In the genomic region with DNA sequence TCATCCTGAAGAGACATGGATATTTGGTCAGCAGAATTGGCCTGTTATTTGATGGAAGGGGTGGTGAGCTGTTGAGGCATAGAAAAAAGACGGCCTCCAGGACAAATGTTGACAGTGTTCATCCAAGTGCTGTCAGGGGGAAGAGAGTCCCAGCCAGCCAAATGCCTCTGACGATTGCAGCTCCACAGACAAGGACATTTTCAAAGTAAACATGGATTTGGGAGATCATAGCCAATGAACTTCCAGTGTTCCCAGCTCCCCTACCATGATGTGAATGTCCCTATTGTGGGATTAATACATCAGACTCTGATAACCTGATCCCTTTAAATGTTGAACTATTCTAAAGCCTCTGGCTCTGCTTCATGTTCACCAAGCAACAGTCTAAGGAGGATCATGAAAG, we compare ENCODE assay signal across 26 cellular contexts.
"Had no signal": no experiment of that assay in that cellular context is flagged by ENCODE, and none has a peak within 500 bp of the region (broad histone marks: within the 10 kb centered on the region; RNA-seq: fewer than 3 reads in every experiment).

No MANE protein-coding gene starts in this region.

- H3K9me3 ChIP-seq: adrenal gland, ascending aorta, colonic mucosa, esophagus muscularis mucosa, gastrocnemius medialis, left lung, stomach, vagina had no signal

- H3K27ac ChIP-seq: adrenal gland, ascending aorta, brain microvascular endothelial cell, colonic mucosa, gastrocnemius medialis, left lung, vagina had no signal

- H3K4me3 ChIP-seq: adrenal gland, ascending aorta, colonic mucosa, dorsolateral prefrontal cortex, esophagus muscularis mucosa, gastrocnemius medialis, left lung, stomach, vagina had no signal

- ATAC-seq: activated T-helper 17 cell treated with anti-CD3 and anti-CD28 coated beads, Interleukin-2, amount 50 U/mL, for 72 hours; effector memory CD8-positive, alpha-beta T cell; gastrocnemius medialis; left lung; natural killer cell; WTC11 had no signal

- H3K4me1 ChIP-seq: adrenal gland, ascending aorta, colonic mucosa, gastrocnemius medialis, vagina had no signal

- H3K36me3 ChIP-seq: adrenal gland, ascending aorta, brain microvascular endothelial cell, colonic mucosa, esophagus muscularis mucosa, gastrocnemius medialis, left lung, stomach, vagina had no signal

- H3K27me3 ChIP-seq: adrenal gland, ascending aorta, brain microvascular endothelial cell, colonic mucosa, dorsolateral prefrontal cortex, esophagus muscularis mucosa, gastrocnemius medialis, left lung, stomach, vagina had no signal

- DNase-seq: activated CD4-positive, alpha-beta T cell treated with anti-CD3 and anti-CD28 coated beads, Interleukin-2, amount 50 U/mL, for 4 hours; activated CD8-positive, alpha-beta memory T cell treated with anti-CD3 and anti-CD28 coated beads for 24 hours; activated CD8-positive, alpha-beta memory T cell treated with anti-CD3 and anti-CD28 coated beads, Interleukin-2, amount 50 U/mL, for 4 hours; activated naive CD4-positive, alpha-beta T cell; activated T-cell treated with anti-CD3 and anti-CD28 coated beads, Interleukin-2, amount 50 U/mL, for 24 hours; adrenal gland; brain microvascular endothelial cell; central memory CD4-positive, alpha-beta T cell; colonic mucosa; effector memory CD8-positive, alpha-beta T cell; gastrocnemius medialis; kidney; left lung; midbrain; natural killer cell; retina; stimulated activated CD4-positive, alpha-beta T cell treated with anti-CD3 and anti-CD28 coated beads, Interleukin-12 subunit alpha, Interleukin-12 subunit beta, amount 100 ng/mL, for 4 hours; stomach; T-helper 9 cell; trophoblast cell had no signal
